ENCODE assay signal across 38 cellular contexts in the genomic region with DNA sequence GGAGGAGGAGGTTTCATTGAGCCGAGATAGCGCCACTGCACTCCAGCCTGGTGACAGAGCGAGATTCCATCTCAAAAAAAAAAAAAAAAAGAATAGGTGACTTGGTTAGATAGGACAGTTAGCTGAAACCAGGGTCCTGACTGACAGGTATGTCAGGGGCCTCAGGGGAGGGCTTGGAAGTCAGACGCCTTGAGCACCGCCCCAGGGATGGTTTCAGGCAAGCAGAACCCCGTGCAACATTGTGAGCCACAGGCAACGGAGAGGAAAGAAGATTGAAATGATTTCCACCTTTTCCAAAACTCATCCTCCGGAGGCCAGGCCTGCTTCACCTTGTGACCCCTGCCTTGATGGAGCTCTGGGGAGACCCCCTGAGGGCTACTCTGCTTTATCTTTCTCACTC. TPM values are rescaled to one million over a fixed set of nuclear protein-coding genes. Genes with fewer than 3 reads are reported as not detected.
"Had no signal": no experiment of that assay in that cellular context is flagged by ENCODE, and none has a peak within 500 bp of the region (broad histone marks: within the 10 kb centered on the region; RNA-seq: fewer than 3 reads in every experiment).

No MANE protein-coding gene starts in this region.

- H3K4me1 ChIP-seq: adrenal gland, body of pancreas, breast epithelium had no signal

- H3K27me3 ChIP-seq: adrenal gland, ascending aorta, body of pancreas, brain microvascular endothelial cell, breast epithelium, cardiac muscle cell had no signal

- H3K4me3 ChIP-seq: adrenal gland, ascending aorta, body of pancreas, breast epithelium, cardiac muscle cell had no signal

- H3K36me3 ChIP-seq: adrenal gland, ascending aorta, brain microvascular endothelial cell, breast epithelium, cardiac muscle cell had no signal

- DNase-seq: activated effector memory CD4-positive, alpha-beta T cell treated with anti-CD3 and anti-CD28 coated beads, Interleukin-2, amount 50 U/mL, for 16 hours; activated effector memory CD4-positive, alpha-beta T cell treated with Interleukin-2 at 50 U/mL for 16 hours; activated gamma-delta T cell; activated gamma-delta T cell treated with Interleukin-2 at 50 U/mL for 16 hours; activated naive CD4-positive, alpha-beta T cell treated with anti-CD3 and anti-CD28 coated beads for 36 hours; activated naive CD4-positive, alpha-beta T cell treated with anti-CD3 and anti-CD28 coated beads, Interleukin-2, amount 10 ng/mL, durations not matched to agents 7 days and 5 days; activated naive CD4-positive, alpha-beta T cell treated with anti-CD3 and anti-CD28 coated beads, Interleukin-2, amount 50 U/mL, for 16 hours; activated naive CD4-positive, alpha-beta T cell treated with Interleukin-2 at 50 U/mL for 16 hours; activated naive CD8-positive, alpha-beta T cell treated with anti-CD3 and anti-CD28 coated beads for 36 hours; activated naive CD8-positive, alpha-beta T cell treated with anti-CD3 and anti-CD28 coated beads, Interleukin-2, amount 10 ng/mL, durations not matched to agents 7 days and 5 days; activated naive CD8-positive, alpha-beta T cell treated with anti-CD3 and anti-CD28 coated beads, Interleukin-2, amount 50 U/mL, for 24 hours; activated T-cell treated with anti-CD3 and anti-CD28 coated beads for 4 hours; activated T-cell treated with anti-CD3 and anti-CD28 coated beads, Interleukin-2, amount 50 U/mL, for 1 hour; activated T-cell treated with anti-CD3 and anti-CD28 coated beads, Interleukin-2, amount 50 U/mL, for 24 hours; activated T-cell treated with anti-CD3 and anti-CD28 coated beads, Interleukin-2, amount 50 U/mL, for 4 hours; activated T-cell treated with anti-CD3 and anti-CD28 coated beads, Interleukin-2, amount 50 U/mL, for 48 hours; activated T-cell treated with anti-CD3 and anti-CD28 coated beads, Interleukin-2, amount 50 U/mL, for 72 hours; adrenal gland; amniotic stem cell; amygdala; anterior cingulate cortex; aorta; body of pancreas; brain microvascular endothelial cell; caudate nucleus; central memory CD4-positive, alpha-beta T cell; cerebellar nuclear complex had no signal

- ATAC-seq: activated naive CD4-positive, alpha-beta T cell treated with anti-CD3 and anti-CD28 coated beads, Interleukin-2, amount 50 U/mL, for 72 hours; activated naive CD8-positive, alpha-beta T cell treated with anti-CD3 and anti-CD28 coated beads, Interleukin-2, amount 50 U/mL, for 24 hours; activated T-cell treated with anti-CD3 and anti-CD28 coated beads, Interleukin-2, amount 50 U/mL, for 4 hours; activated T-cell treated with anti-CD3 and anti-CD28 coated beads, Interleukin-2, amount 50 U/mL, for 72 hours; activated T-helper 17 cell treated with anti-CD3 and anti-CD28 coated beads, Interleukin-2, amount 50 U/mL, for 72 hours; body of pancreas had no signal

- H3K27ac ChIP-seq: adrenal gland, body of pancreas, brain microvascular endothelial cell, breast epithelium, cardiac muscle cell had no signal

- H3K9me3 ChIP-seq: adrenal gland, ascending aorta, body of pancreas, breast epithelium had no signal

RNA-seq across cellular contexts. Expression of gene UCMA, which starts 8.6 kb away (rescaled TPM):
- total RNA-seq: activated naive CD4-positive, alpha-beta T cell treated with anti-CD3 and anti-CD28 coated beads for 36 hours; activated naive CD4-positive, alpha-beta T cell treated with anti-CD3 and anti-CD28 coated beads, Interleukin-2, amount 50 U/mL, for 72 hours; activated naive CD8-positive, alpha-beta T cell treated with anti-CD3 and anti-CD28 coated beads for 36 hours; activated naive CD8-positive, alpha-beta T cell treated with anti-CD3 and anti-CD28 coated beads, Interleukin-2, amount 10 ng/mL, durations not matched to agents 7 days and 5 days; activated T-cell treated with anti-CD3 and anti-CD28 coated beads, Interleukin-2, amount 50 U/mL, for 4 hours; activated T-cell treated with anti-CD3 and anti-CD28 coated beads, Interleukin-2, amount 50 U/mL, for 72 hours; activated T-helper 1 cell treated with anti-CD3 and anti-CD28 coated beads, Interleukin-12 subunit alpha, Interleukin-12 subunit beta, Interleukin-2, Interleukin-4 antibody, amounts not matched to agents 30 ng/mL and 10 ng/mL and 1 ng/mL, durations not matched to agents 14 hours and 24 hours and 36 hours; activated T-helper 17 cell treated with anti-CD3 and anti-CD28 coated beads, Interleukin-2, amount 50 U/mL, for 72 hours; activated T-helper 2 cell treated with anti-CD3 and anti-CD28 coated beads, Interferon-gamma antibody, Interleukin-2, Interleukin-4, amounts not matched to agents 10 μg/mL and 5 μg/mL and 100 μg/mL, durations not matched to agents 14 hours and 24 hours and 36 hours; adrenal gland; aorta; ascending aorta; astrocyte; body of pancreas; breast epithelium; bronchial epithelial cell; cardiac muscle cell; cardiac septum had no signal
- polyA plus RNA-seq: adipose tissue, adrenal gland, aorta, cardiac muscle cell had no signal
